ENCODE assay signal across 11 cellular contexts in genomic region chr17:3659541-3660111, GRCh38.
DNase-seq lines count a peak whose midpoint lies in the region; ATAC-seq and TF ChIP-seq lines count a peak whose summit lies in the region.
"Had no signal": no experiment of that assay in that cellular context is flagged by ENCODE, and none has a peak within 500 bp of the region (broad histone marks: within the 10 kb centered on the region; RNA-seq: fewer than 3 reads in every experiment).

No MANE protein-coding gene starts in this region.

- no peaks in the 10 kb centered on the region for H3K27me3 Mint-ChIP-seq in dendritic cell treated with granulocyte-macrophage colony-stimulating factor and Interleukin-4, amounts not matched to agents 40 ng/mL and 50 ng/mL, for 4 days

- peak; percentile 18 to 56 for TF ChIP-seq CTCF in tibial artery (IDR thresholded peaks at IDR 0.05)

- DNase-seq in left kidney (ENCODE audit: low read depth, low spot score) = peak; percentile 28
- peak; percentile 89 to 94 for DNase-seq in tibial artery
- no peak for DNase-seq in T-helper 2 cell
- DNase-seq in GM19240 (ENCODE audit: insufficient read length, low spot score) = no peak
- no peak for DNase-seq in NCI-H345 (lab: John Stamatoyannopoulos, UW)
- DNase-seq: activated T-cell treated with anti-CD3 and anti-CD28 coated beads, Interleukin-2, amount 50 U/mL, for 4 hours; MV-4-11 had no signal

- peak overlapping the region; percentile 77 for H3K27ac Mint-ChIP-seq in dendritic cell treated with granulocyte-macrophage colony-stimulating factor and Interleukin-4, amounts not matched to agents 40 ng/mL and 50 ng/mL, for 4 days
- H3K27ac Mint-ChIP-seq: neural progenitor cell had no signal

- H3K27ac ChIP-seq in HUES6 (ENCODE audit: low read depth, low read length) (no peak overlapping the region; the same call in 1 of the 2 replicates), tibial artery (peak overlapping the region; percentile 85 to 89)
- H3K27ac ChIP-seq: neural progenitor cell had no signal

- H3K36me3 Mint-ChIP-seq in dendritic cell treated with granulocyte-macrophage colony-stimulating factor and Interleukin-4, amounts not matched to agents 40 ng/mL and 50 ng/mL, for 4 days (ENCODE audit: low read depth) = peaks cover 100% of the 10 kb centered on the region

- no peak for ATAC-seq in GM18873 (IDR thresholded peaks at IDR 0.05; ENCODE audit: low FRiP score, unreplicated experiment)
- ATAC-seq: activated T-cell treated with anti-CD3 and anti-CD28 coated beads, Interleukin-2, amount 50 U/mL, for 4 hours had no signal

- H3K4me1 Mint-ChIP-seq in dendritic cell treated with granulocyte-macrophage colony-stimulating factor and Interleukin-4, amounts not matched to agents 40 ng/mL and 50 ng/mL, for 4 days (ENCODE audit: low read depth) = peaks cover 56% of the 10 kb centered on the region

- H3K4me3 ChIP-seq in HUES6 (ENCODE audit: low read depth, low read length) (no peak overlapping the region), tibial artery (no peak overlapping the region)
- H3K4me3 ChIP-seq: neural progenitor cell had no signal

- H3K9me3 ChIP-seq in HUES6 (ENCODE audit: control insufficient read depth, insufficient read depth, low read depth, low read length) = no peaks in the 10 kb centered on the region
- no peaks in the 10 kb centered on the region for H3K9me3 ChIP-seq in tibial artery

- H3K4me1 ChIP-seq in HUES6 (ENCODE audit: control insufficient read depth, insufficient read depth, low read length) = peaks cover 7% of the 10 kb centered on the region
- peaks cover 0 to 32% (median 31%) of the 10 kb centered on the region in 4 donors for H3K4me1 ChIP-seq in tibial artery
- H3K4me1 ChIP-seq: neural progenitor cell had no signal

- no peaks in the 10 kb centered on the region for H3K9me3 Mint-ChIP-seq in dendritic cell treated with granulocyte-macrophage colony-stimulating factor and Interleukin-4, amounts not matched to agents 40 ng/mL and 50 ng/mL, for 4 days
- H3K9me3 Mint-ChIP-seq: activated T-cell treated with anti-CD3 and anti-CD28 coated beads, Interleukin-2, amount 50 U/mL, for 4 hours; neural progenitor cell had no signal

- no peak overlapping the region for H3K4me3 Mint-ChIP-seq in dendritic cell treated with granulocyte-macrophage colony-stimulating factor and Interleukin-4, amounts not matched to agents 40 ng/mL and 50 ng/mL, for 4 days
- H3K4me3 Mint-ChIP-seq: activated T-cell treated with anti-CD3 and anti-CD28 coated beads, Interleukin-2, amount 50 U/mL, for 4 hours; neural progenitor cell had no signal

- peak overlapping the region; percentile 38 for H3K9ac ChIP-seq in HUES6 (ENCODE audit: low read length)
- H3K9ac ChIP-seq: neural progenitor cell had no signal

- H3K27me3 ChIP-seq in HUES6 (ENCODE audit: control insufficient read depth, insufficient read depth, low read length) (no peaks in the 10 kb centered on the region), tibial artery (no peaks in the 10 kb centered on the region)
- H3K27me3 ChIP-seq: neural progenitor cell had no signal

- intact Hi-C loops in dendritic cell treated with granulocyte-macrophage colony-stimulating factor and Interleukin-4, amounts not matched to agents 40 ng/mL and 50 ng/mL, for 4 days (cut with micrococcal nuclease) = no loop called here
- intact Hi-C loops in tibial artery (cut with DNase I; ENCODE audit: low total_unique reads) = loop anchor here (10.0 kb wide), 1 partner anchor 945 kb away; the partner anchor contains the start of gene CLUH

- H3K36me3 ChIP-seq in HUES6 (ENCODE audit: control insufficient read depth, insufficient read depth, low read length) = peaks cover 56% of the 10 kb centered on the region
- H3K36me3 ChIP-seq in tibial artery = peaks cover 16 to 52% (median 26%) of the 10 kb centered on the region in 3 donors
- H3K36me3 ChIP-seq: neural progenitor cell had no signal

Comparison
In these comparisons a context has a peak if more than half of its experiments do, and no peak if none do; other contexts are left out.
1. DNase-seq: peak in left kidney (single experiment) and tibial artery (2 of 2); none in T-helper 2 cell (0 of 5), GM19240 (single experiment) and NCI-H345 (single experiment).